1 cellular context compared by ENCODE assay signal in the genomic region with DNA sequence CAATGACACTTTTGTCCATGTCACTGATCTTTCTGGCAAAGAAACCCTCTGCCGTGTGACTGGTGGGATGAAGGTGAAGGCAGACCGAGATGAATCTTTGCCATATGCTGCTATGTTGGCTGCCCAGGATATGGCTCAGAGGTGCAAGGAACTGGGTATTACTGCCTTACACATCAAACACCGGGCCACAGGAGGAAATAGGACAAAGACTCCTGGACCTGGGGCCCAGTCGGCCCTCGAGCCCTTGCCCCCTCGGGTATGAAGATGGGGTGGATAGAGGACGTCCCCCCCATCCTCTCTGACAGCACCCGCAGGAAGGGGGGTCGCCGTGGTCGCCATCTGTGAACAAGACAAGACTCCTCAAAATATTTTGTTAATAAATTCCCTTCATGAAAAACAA.
TF ChIP-seq lines count a peak whose summit lies in the region.

No MANE protein-coding gene starts in this region.

TF ChIP-seq in GM23338, 12 proteins besides CTCF, POLR2A, EP300 and RAD21 (continued from another document):
- TF ChIP-seq, protein P1, sequence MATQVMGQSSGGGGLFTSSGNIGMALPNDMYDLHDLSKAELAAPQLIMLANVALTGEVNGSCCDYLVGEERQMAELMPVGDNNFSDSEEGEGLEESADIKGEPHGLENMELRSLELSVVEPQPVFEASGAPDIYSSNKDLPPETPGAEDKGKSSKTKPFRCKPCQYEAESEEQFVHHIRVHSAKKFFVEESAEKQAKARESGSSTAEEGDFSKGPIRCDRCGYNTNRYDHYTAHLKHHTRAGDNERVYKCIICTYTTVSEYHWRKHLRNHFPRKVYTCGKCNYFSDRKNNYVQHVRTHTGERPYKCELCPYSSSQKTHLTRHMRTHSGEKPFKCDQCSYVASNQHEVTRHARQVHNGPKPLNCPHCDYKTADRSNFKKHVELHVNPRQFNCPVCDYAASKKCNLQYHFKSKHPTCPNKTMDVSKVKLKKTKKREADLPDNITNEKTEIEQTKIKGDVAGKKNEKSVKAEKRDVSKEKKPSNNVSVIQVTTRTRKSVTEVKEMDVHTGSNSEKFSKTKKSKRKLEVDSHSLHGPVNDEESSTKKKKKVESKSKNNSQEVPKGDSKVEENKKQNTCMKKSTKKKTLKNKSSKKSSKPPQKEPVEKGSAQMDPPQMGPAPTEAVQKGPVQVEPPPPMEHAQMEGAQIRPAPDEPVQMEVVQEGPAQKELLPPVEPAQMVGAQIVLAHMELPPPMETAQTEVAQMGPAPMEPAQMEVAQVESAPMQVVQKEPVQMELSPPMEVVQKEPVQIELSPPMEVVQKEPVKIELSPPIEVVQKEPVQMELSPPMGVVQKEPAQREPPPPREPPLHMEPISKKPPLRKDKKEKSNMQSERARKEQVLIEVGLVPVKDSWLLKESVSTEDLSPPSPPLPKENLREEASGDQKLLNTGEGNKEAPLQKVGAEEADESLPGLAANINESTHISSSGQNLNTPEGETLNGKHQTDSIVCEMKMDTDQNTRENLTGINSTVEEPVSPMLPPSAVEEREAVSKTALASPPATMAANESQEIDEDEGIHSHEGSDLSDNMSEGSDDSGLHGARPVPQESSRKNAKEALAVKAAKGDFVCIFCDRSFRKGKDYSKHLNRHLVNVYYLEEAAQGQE (IDR thresholded peaks at IDR 0.05; ENCODE audit: unreplicated experiment) = no peak
- TF ChIP-seq CREB1 (CRISPR knock-in tag; IDR thresholded peaks at IDR 0.05; ENCODE audit: low read depth) = no peak
- TF ChIP-seq, protein P2, sequence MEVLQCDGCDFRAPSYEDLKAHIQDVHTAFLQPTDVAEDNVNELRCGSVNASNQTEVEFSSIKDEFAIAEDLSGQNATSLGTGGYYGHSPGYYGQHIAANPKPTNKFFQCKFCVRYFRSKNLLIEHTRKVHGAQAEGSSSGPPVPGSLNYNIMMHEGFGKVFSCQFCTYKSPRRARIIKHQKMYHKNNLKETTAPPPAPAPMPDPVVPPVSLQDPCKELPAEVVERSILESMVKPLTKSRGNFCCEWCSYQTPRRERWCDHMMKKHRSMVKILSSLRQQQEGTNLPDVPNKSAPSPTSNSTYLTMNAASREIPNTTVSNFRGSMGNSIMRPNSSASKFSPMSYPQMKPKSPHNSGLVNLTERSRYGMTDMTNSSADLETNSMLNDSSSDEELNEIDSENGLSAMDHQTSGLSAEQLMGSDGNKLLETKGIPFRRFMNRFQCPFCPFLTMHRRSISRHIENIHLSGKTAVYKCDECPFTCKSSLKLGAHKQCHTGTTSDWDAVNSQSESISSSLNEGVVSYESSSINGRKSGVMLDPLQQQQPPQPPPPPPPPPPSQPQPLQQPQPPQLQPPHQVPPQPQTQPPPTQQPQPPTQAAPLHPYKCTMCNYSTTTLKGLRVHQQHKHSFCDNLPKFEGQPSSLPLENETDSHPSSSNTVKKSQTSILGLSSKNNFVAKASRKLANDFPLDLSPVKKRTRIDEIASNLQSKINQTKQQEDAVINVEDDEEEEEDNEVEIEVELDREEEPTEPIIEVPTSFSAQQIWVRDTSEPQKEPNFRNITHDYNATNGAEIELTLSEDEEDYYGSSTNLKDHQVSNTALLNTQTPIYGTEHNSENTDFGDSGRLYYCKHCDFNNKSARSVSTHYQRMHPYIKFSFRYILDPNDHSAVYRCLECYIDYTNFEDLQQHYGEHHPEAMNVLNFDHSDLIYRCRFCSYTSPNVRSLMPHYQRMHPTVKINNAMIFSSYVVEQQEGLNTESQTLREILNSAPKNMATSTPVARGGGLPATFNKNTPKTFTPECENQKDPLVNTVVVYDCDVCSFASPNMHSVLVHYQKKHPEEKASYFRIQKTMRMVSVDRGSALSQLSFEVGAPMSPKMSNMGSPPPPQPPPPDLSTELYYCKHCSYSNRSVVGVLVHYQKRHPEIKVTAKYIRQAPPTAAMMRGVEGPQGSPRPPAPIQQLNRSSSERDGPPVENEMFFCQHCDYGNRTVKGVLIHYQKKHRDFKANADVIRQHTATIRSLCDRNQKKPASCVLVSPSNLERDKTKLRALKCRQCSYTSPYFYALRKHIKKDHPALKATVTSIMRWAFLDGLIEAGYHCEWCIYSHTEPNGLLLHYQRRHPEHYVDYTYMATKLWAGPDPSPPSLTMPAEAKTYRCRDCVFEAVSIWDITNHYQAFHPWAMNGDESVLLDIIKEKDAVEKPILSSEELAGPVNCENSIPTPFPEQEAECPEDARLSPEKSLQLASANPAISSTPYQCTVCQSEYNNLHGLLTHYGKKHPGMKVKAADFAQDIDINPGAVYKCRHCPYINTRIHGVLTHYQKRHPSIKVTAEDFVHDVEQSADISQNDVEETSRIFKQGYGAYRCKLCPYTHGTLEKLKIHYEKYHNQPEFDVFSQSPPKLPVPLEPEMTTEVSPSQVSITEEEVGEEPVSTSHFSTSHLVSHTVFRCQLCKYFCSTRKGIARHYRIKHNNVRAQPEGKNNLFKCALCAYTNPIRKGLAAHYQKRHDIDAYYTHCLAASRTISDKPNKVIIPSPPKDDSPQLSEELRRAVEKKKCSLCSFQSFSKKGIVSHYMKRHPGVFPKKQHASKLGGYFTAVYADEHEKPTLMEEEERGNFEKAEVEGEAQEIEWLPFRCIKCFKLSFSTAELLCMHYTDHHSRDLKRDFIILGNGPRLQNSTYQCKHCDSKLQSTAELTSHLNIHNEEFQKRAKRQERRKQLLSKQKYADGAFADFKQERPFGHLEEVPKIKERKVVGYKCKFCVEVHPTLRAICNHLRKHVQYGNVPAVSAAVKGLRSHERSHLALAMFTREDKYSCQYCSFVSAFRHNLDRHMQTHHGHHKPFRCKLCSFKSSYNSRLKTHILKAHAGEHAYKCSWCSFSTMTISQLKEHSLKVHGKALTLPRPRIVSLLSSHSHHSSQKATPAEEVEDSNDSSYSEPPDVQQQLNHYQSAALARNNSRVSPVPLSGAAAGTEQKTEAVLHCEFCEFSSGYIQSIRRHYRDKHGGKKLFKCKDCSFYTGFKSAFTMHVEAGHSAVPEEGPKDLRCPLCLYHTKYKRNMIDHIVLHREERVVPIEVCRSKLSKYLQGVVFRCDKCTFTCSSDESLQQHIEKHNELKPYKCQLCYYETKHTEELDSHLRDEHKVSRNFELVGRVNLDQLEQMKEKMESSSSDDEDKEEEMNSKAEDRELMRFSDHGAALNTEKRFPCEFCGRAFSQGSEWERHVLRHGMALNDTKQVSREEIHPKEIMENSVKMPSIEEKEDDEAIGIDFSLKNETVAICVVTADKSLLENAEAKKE (CRISPR knock-in tag; IDR thresholded peaks at IDR 0.05) = no peak
- no peak for TF ChIP-seq ZNF114 (CRISPR knock-in tag; IDR thresholded peaks at IDR 0.05)
- TF ChIP-seq JUNB (IDR thresholded peaks at IDR 0.05; ENCODE audit: unreplicated experiment) = no peak
- TF ChIP-seq ZNF331 (CRISPR knock-in tag; IDR thresholded peaks at IDR 0.05; ENCODE audit: low read depth) = no peak
- TF ChIP-seq POLR2AphosphoS5 (IDR thresholded peaks at IDR 0.05; ENCODE audit: low read depth) = no peak
- TF ChIP-seq EZH2phosphoT487 (IDR thresholded peaks at IDR 0.05; ENCODE audit: unreplicated experiment) = no peak
- TF ChIP-seq NANOG (IDR thresholded peaks at IDR 0.05; ENCODE audit: borderline replicate concordance) = no peak
- TF ChIP-seq, protein P3, sequence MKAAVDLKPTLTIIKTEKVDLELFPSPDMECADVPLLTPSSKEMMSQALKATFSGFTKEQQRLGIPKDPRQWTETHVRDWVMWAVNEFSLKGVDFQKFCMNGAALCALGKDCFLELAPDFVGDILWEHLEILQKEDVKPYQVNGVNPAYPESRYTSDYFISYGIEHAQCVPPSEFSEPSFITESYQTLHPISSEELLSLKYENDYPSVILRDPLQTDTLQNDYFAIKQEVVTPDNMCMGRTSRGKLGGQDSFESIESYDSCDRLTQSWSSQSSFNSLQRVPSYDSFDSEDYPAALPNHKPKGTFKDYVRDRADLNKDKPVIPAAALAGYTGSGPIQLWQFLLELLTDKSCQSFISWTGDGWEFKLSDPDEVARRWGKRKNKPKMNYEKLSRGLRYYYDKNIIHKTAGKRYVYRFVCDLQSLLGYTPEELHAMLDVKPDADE (IDR thresholded peaks at IDR 0.05) = no peak
- TF ChIP-seq STAT1 (IDR thresholded peaks at IDR 0.05; ENCODE audit: unreplicated experiment) = no peak
